19 cellular contexts compared by ENCODE assay signal in genomic region chr3:36697397-36698001, GRCh38.
DNase-seq lines count a peak whose midpoint lies in the region; ATAC-seq, FAIRE-seq and TF ChIP-seq lines count a peak whose summit lies in the region.
"Had no signal": no experiment of that assay in that cellular context is flagged by ENCODE, and none has a peak within 500 bp of the region (broad histone marks: within the 10 kb centered on the region; RNA-seq: fewer than 3 reads in every experiment).

No MANE protein-coding gene starts in this region.

- H2BK120ac ChIP-seq in H1 (replicated peaks; ENCODE audit: low read depth, low read length): no peak overlapping the region

- no peak overlapping the region for H3K56ac ChIP-seq in H1 (replicated peaks; ENCODE audit: insufficient read length, low read depth, low read length)

- H3K18ac ChIP-seq in H1 (ENCODE audit: extremely low read depth, low read length): no peak overlapping the region

- no peak for TF ChIP-seq POLR2A in H1 (IDR thresholded peaks at IDR 0.05; ENCODE audit: control extremely low read depth in 1 of 2, low read depth in 2 of 2, low read length in 2 of 2)

- no peaks in the 10 kb centered on the region for H3K27me3 ChIP-seq in A673 (replicated peaks; ENCODE audit: insufficient read depth, low read depth, low read length, poor library complexity)
- no peaks in the 10 kb centered on the region for H3K27me3 ChIP-seq in PC-3 (ENCODE audit: low read length)
- no peaks in the 10 kb centered on the region for H3K27me3 ChIP-seq in H1 (replicated peaks in 1 of 4; ENCODE audit: control insufficient read depth in 3 of 4, extremely low read depth in 1 of 4, insufficient read depth in 3 of 4, low read length in 3 of 4)
- no peaks in the 10 kb centered on the region for H3K27me3 ChIP-seq in heart right ventricle
- H3K27me3 ChIP-seq: right atrium auricular region had no signal

- no peaks in the 10 kb centered on the region for H3K4me1 Mint-ChIP-seq in activated CD8-positive, alpha-beta T cell treated with anti-CD3 and anti-CD28 coated beads, Interleukin-2, amount 10 ng/mL, durations not matched to agents 7 days and 5 days (ENCODE audit: low read depth)
- H3K4me1 Mint-ChIP-seq: activated CD4-positive, alpha-beta T cell treated with anti-CD3 and anti-CD28 coated beads, Interleukin-2, amount 10 ng/mL, durations not matched to agents 7 days and 5 days had no signal

- WGBS in H1 (ENCODE audit: extremely low coverage in 1 of 2, insufficient coverage in 1 of 2, insufficient read length in 1 of 2, insufficient replicate concordance in 2 of 2, low coverage in 1 of 2, low lambda C conversion rate in 2 of 2, missing lambda C conversion rate in 1 of 2), 2 experiments: 83% methylated on average over 6 of the region's 6 CpGs; no CpG with 5 or more reads in 1 of the 2 experiments
- 80 to 83% methylated on average over 6 of the region's 6 CpGs for WGBS in heart right ventricle, 2 donors

- H3K9me3 Mint-ChIP-seq in activated CD8-positive, alpha-beta T cell treated with anti-CD3 and anti-CD28 coated beads, Interleukin-2, amount 10 ng/mL, durations not matched to agents 7 days and 5 days (ENCODE audit: insufficient read depth): no peaks in the 10 kb centered on the region
- H3K9me3 Mint-ChIP-seq: activated CD4-positive, alpha-beta T cell treated with anti-CD3 and anti-CD28 coated beads, Interleukin-2, amount 10 ng/mL, durations not matched to agents 7 days and 5 days; dendritic cell treated with granulocyte-macrophage colony-stimulating factor and Interleukin-4, amounts not matched to agents 40 ng/mL and 50 ng/mL, for 4 days; natural killer cell treated with Interleukin-12 subunit alpha and Interleukin-12 subunit beta and Interleukin-15 and Interleukin-18, amount 100 ng/mL, for 72 hours had no signal

- H3K36me3 Mint-ChIP-seq in activated CD8-positive, alpha-beta T cell treated with anti-CD3 and anti-CD28 coated beads, Interleukin-2, amount 10 ng/mL, durations not matched to agents 7 days and 5 days (ENCODE audit: low read depth): no peaks in the 10 kb centered on the region
- H3K36me3 Mint-ChIP-seq: natural killer cell treated with Interleukin-12 subunit alpha and Interleukin-12 subunit beta and Interleukin-15 and Interleukin-18, amount 100 ng/mL, for 72 hours had no signal

- H3K4me1 ChIP-seq in A673 (ENCODE audit: insufficient read depth, low read length, poor library complexity, severe bottlenecking) (no peaks in the 10 kb centered on the region), PC-3 (ENCODE audit: insufficient read depth, low read length) (peaks cover 20% of the 10 kb centered on the region), H1 (replicated peaks in 1 of 4; ENCODE audit: control insufficient read depth in 3 of 4, insufficient read depth in 4 of 4, low read length in 3 of 4) (peaks cover 0 to 3% (median under 1%) of the 10 kb centered on the region in 4 experiments; a peak in 1 of 7 replicates), heart right ventricle (no peaks in the 10 kb centered on the region)
- H3K4me1 ChIP-seq: lower lobe of right lung, right atrium auricular region had no signal

- no peak overlapping the region for H2AK5ac ChIP-seq in H1 (ENCODE audit: low read depth, low read length)

- H3K4me3 ChIP-seq in A673 (ENCODE audit: low read depth, low read length, poor library complexity, severe bottlenecking) (no peak overlapping the region), PC-3 (ENCODE audit: low read length) (no peak overlapping the region), H1 (ENCODE audit: extremely low read depth in 1 of 4, insufficient read depth in 2 of 4, low read depth in 3 of 4, low read length in 4 of 4) (no peak overlapping the region), heart right ventricle (no peak overlapping the region)
- H3K4me3 ChIP-seq: lower lobe of right lung, right atrium auricular region had no signal

- no peak overlapping the region for H3K23ac ChIP-seq in H1 (ENCODE audit: insufficient read length)

- no peak overlapping the region for H3K4ac ChIP-seq in H1 (replicated peaks; ENCODE audit: insufficient read length, low read depth, low read length)

- no peak overlapping the region for H3K4me2 ChIP-seq in PC-3 (ENCODE audit: low read length)
- H3K4me2 ChIP-seq in H1 (ENCODE audit: insufficient read depth in 1 of 2, low read depth in 2 of 2, low read length in 2 of 2): no peak overlapping the region

- TF ChIP-seq CTCF in A673 (conservative IDR thresholded peaks at IDR 0.05; ENCODE audit: low read depth, low read length) (0 out of 2 replicates have a peak, but pooled peaks have one; percentile 33), PC-3 (conservative IDR thresholded peaks at IDR 0.05; ENCODE audit: low read depth, low read length) (peak; percentile 52), H1 (IDR thresholded peaks at IDR 0.05; ENCODE audit: control extremely low read depth in 1 of 3, insufficient read depth in 1 of 3, low read depth in 1 of 3, low read length in 3 of 3) (peak; percentile 33 to 52 (median 34)), heart right ventricle (IDR thresholded peaks at IDR 0.05) (no peak)

- no peaks in the 10 kb centered on the region for H3K79me1 ChIP-seq in H1 (ENCODE audit: low read depth, low read length)

- H4K20me1 ChIP-seq in PC-3 (ENCODE audit: low read length): no peaks in the 10 kb centered on the region
- H4K20me1 ChIP-seq in H1 (replicated peaks in 1 of 2; ENCODE audit: control insufficient read depth in 1 of 2, insufficient read depth in 2 of 2, low read length in 2 of 2): no peaks in the 10 kb centered on the region

- no peaks in the 10 kb centered on the region for H3K23me2 ChIP-seq in H1 (ENCODE audit: low read depth, low read length)

- no peak overlapping the region for H3K9ac ChIP-seq in PC-3 (ENCODE audit: low read length)
- H3K9ac ChIP-seq in H1 (replicated peaks in 1 of 4; ENCODE audit: extremely low read depth in 1 of 4, low read depth in 3 of 4, low read length in 3 of 4): no peak overlapping the region

- no peaks in the 10 kb centered on the region for H3K9me3 ChIP-seq in A673 (ENCODE audit: low read depth, low read length, poor library complexity, severe bottlenecking)
- H3K9me3 ChIP-seq in PC-3 (ENCODE audit: low read length): no peaks in the 10 kb centered on the region
- H3K9me3 ChIP-seq in H1 (ENCODE audit: insufficient read depth in 2 of 2, low read depth in 1 of 2, low read length in 1 of 2): peaks cover 7 to 14% of the 10 kb centered on the region in 2 experiments; a peak in 2 of 4 replicates
- peaks cover 0 to 8% (median 0%) of the 10 kb centered on the region in 11 donors for H3K9me3 ChIP-seq in heart right ventricle
- H3K9me3 ChIP-seq: lower lobe of right lung, right atrium auricular region had no signal

- no peak overlapping the region for H3K4me3 Mint-ChIP-seq in activated CD8-positive, alpha-beta T cell treated with anti-CD3 and anti-CD28 coated beads, Interleukin-2, amount 10 ng/mL, durations not matched to agents 7 days and 5 days
- H3K4me3 Mint-ChIP-seq: activated CD4-positive, alpha-beta T cell treated with anti-CD3 and anti-CD28 coated beads, Interleukin-2, amount 10 ng/mL, durations not matched to agents 7 days and 5 days; dendritic cell treated with granulocyte-macrophage colony-stimulating factor and Interleukin-4, amounts not matched to agents 40 ng/mL and 50 ng/mL, for 4 days; natural killer cell treated with Interleukin-12 subunit alpha and Interleukin-12 subunit beta and Interleukin-15 and Interleukin-18, amount 100 ng/mL, for 72 hours had no signal

- no peak overlapping the region for H2BK5ac ChIP-seq in H1 (ENCODE audit: low read depth, low read length)

- no peak for TF ChIP-seq EP300 in H1 (IDR thresholded peaks at IDR 0.05; ENCODE audit: borderline replicate concordance in 1 of 2, low read depth in 2 of 2, low read length in 2 of 2)

- H3K27ac ChIP-seq in A673 (ENCODE audit: low read depth, low read length, poor library complexity, severe bottlenecking) (no peak overlapping the region), PC-3 (ENCODE audit: low read length) (no peak overlapping the region), H1 (ENCODE audit: low read depth, low read length) (no peak overlapping the region), heart right ventricle (no peak overlapping the region)
- H3K27ac ChIP-seq: lower lobe of right lung, right atrium auricular region had no signal

- BruUV-seq in A673 (replicated peaks; lab: Mats Ljungman, UMichigan) (no TSS peak), PC-3 (replicated peaks; lab: Mats Ljungman, UMichigan) (no TSS peak)

- no peak for FAIRE-seq in H1 (lab: Jason Lieb, UNC)
- FAIRE-seq: GM12892 had no signal

- peak; percentile 29 for DNase-seq in A673 (ENCODE audit: low spot score)
- DNase-seq in EH (ENCODE audit: low read depth): peak; percentile 39
- peak; percentile 49 for DNase-seq in PC-3
- no peak for DNase-seq in H1 (ENCODE audit: low read depth in 1 of 2, low spot score in 2 of 2)
- no peak for DNase-seq in activated CD8-positive, alpha-beta T cell treated with anti-CD3 and anti-CD28 coated beads, Interleukin-2, amount 10 ng/mL, durations not matched to agents 7 days and 5 days
- DNase-seq in heart right ventricle: no peak
- DNase-seq: activated CD4-positive, alpha-beta T cell treated with anti-CD3 and anti-CD28 coated beads, Interleukin-2, amount 10 ng/mL, durations not matched to agents 7 days and 5 days; anterior cingulate cortex; EL; lower lobe of right lung; NCI-H446 treated with DMSO at 0.1 percent for 48 hours; stimulated activated CD4-positive, alpha-beta T cell treated with anti-CD3 and anti-CD28 coated beads, Interleukin-1b, Interleukin-23, amount 100 ng/mL, for 48 hours; T-helper 2 cell had no signal

- TF ChIP-seq RAD21 in H1 (IDR thresholded peaks at IDR 0.05 in 1 of 2, conservative IDR thresholded peaks at IDR 0.05 in 1 of 2; ENCODE audit: low read depth in 2 of 2, low read length in 2 of 2): peak; percentile 65 to 68

- H3K36me3 ChIP-seq in A673 (ENCODE audit: insufficient read depth, low read length, poor library complexity, severe bottlenecking) (no peaks in the 10 kb centered on the region), PC-3 (ENCODE audit: low read depth, low read length) (no peaks in the 10 kb centered on the region), H1 (ENCODE audit: control insufficient read depth in 2 of 4, insufficient read depth in 4 of 4, low read length in 3 of 4) (no peaks in the 10 kb centered on the region), heart right ventricle (no peaks in the 10 kb centered on the region)
- H3K36me3 ChIP-seq: lower lobe of right lung, right atrium auricular region had no signal

- H2AFZ ChIP-seq in PC-3 (ENCODE audit: low read length) (no peak overlapping the region), H1 (ENCODE audit: low read length) (no peak overlapping the region)

- H2BK15ac ChIP-seq in H1 (ENCODE audit: low read length): no peak overlapping the region

- no peak overlapping the region for H3K27ac Mint-ChIP-seq in activated CD8-positive, alpha-beta T cell treated with anti-CD3 and anti-CD28 coated beads, Interleukin-2, amount 10 ng/mL, durations not matched to agents 7 days and 5 days
- H3K27ac Mint-ChIP-seq: activated CD4-positive, alpha-beta T cell treated with anti-CD3 and anti-CD28 coated beads, Interleukin-2, amount 10 ng/mL, durations not matched to agents 7 days and 5 days; dendritic cell treated with granulocyte-macrophage colony-stimulating factor and Interleukin-4, amounts not matched to agents 40 ng/mL and 50 ng/mL, for 4 days; natural killer cell treated with Interleukin-12 subunit alpha and Interleukin-12 subunit beta and Interleukin-15 and Interleukin-18, amount 100 ng/mL, for 72 hours had no signal

- CTCF ChIA-PET in A673 (lab: Charles Lee): interaction anchor here (0.6 kb wide), 1 partner anchor 253 kb away, joined by 4 read pairs; no protein-coding TSS in a partner anchor
- CTCF ChIA-PET in PC-3 (lab: Charles Lee): no interaction called here
- CTCF ChIA-PET in H1 (lab: Charles Lee; ENCODE audit: partially characterized antibody): interaction anchor here (0.6 to 2.3 kb wide), 11 partner anchors 9 to 732 kb away, joined by 3 to 22 read pairs (median 3); no protein-coding TSS in a partner anchor
- CTCF ChIA-PET in activated CD8-positive, alpha-beta T cell treated with anti-CD3 and anti-CD28 coated beads, Interleukin-2, amount 10 ng/mL, durations not matched to agents 7 days and 5 days (lab: Charles Lee): interaction anchor here (1.3 kb wide), 1 partner anchor 732 kb away, joined by 3 read pairs; no protein-coding TSS in a partner anchor

- H2BK12ac ChIP-seq in H1 (ENCODE audit: low read depth, low read length): no peak overlapping the region

- no peak overlapping the region for H4K8ac ChIP-seq in H1 (ENCODE audit: extremely low read depth, insufficient read depth, low read length)

- no peaks in the 10 kb centered on the region for H3F3A ChIP-seq in PC-3 (ENCODE audit: low read length, unreplicated experiment)

- no peaks in the 10 kb centered on the region for H3K9me2 ChIP-seq in PC-3 (replicated peaks; ENCODE audit: low read length)

- H2BK20ac ChIP-seq in H1 (ENCODE audit: low read length): no peak overlapping the region

- no peak overlapping the region for H4K5ac ChIP-seq in H1 (ENCODE audit: insufficient read length, low read depth, low read length)

- H3K14ac ChIP-seq in H1 (ENCODE audit: insufficient read length): no peak overlapping the region

- H3K79me2 ChIP-seq in PC-3 (ENCODE audit: low read length) (no peaks in the 10 kb centered on the region), H1 (ENCODE audit: control insufficient read depth in 1 of 2, insufficient read depth in 2 of 2, low read length in 2 of 2) (no peaks in the 10 kb centered on the region)

- POLR2A ChIA-PET in A673 (lab: Charles Lee; ENCODE audit: low non-redundant PET): no interaction called here
- POLR2A ChIA-PET in PC-3 (lab: Charles Lee; ENCODE audit: unreplicated experiment): no interaction called here
- POLR2A ChIA-PET in H1 (lab: Charles Lee; ENCODE audit: partially characterized antibody): no interaction called here
- POLR2A ChIA-PET in activated CD8-positive, alpha-beta T cell treated with anti-CD3 and anti-CD28 coated beads, Interleukin-2, amount 10 ng/mL, durations not matched to agents 7 days and 5 days (lab: Charles Lee): no interaction called here

- no peaks in the 10 kb centered on the region for H3K27me3 Mint-ChIP-seq in activated CD8-positive, alpha-beta T cell treated with anti-CD3 and anti-CD28 coated beads, Interleukin-2, amount 10 ng/mL, durations not matched to agents 7 days and 5 days (ENCODE audit: low read depth)
- H3K27me3 Mint-ChIP-seq: dendritic cell treated with granulocyte-macrophage colony-stimulating factor and Interleukin-4, amounts not matched to agents 40 ng/mL and 50 ng/mL, for 4 days had no signal

- no peak overlapping the region for H4K91ac ChIP-seq in H1 (replicated peaks; ENCODE audit: insufficient read length, low read length)

- ATAC-seq in PC-3 (0 out of 2 replicates have a peak, but pooled peaks have one; percentile 23), GM19455 (IDR thresholded peaks at IDR 0.05; ENCODE audit: unreplicated experiment) (no peak), heart right ventricle (no peak), HG02981 (IDR thresholded peaks at IDR 0.05; ENCODE audit: unreplicated experiment) (no peak)
- ATAC-seq in activated CD8-positive, alpha-beta T cell treated with anti-CD3 and anti-CD28 coated beads, Interleukin-2, amount 10 ng/mL, durations not matched to agents 7 days and 5 days: no peak
- ATAC-seq: lower lobe of right lung; natural killer cell treated with Interleukin-12 subunit alpha and Interleukin-12 subunit beta and Interleukin-15 and Interleukin-18, amount 100 ng/mL, for 72 hours had no signal

- intact Hi-C loops in A673 (cut with micrococcal nuclease; ENCODE audit: unreplicated experiment): loop anchor here (5.0 kb wide), 1 partner anchor 105 kb away; no protein-coding TSS in a partner anchor
- intact Hi-C loops in PC-3 (cut with micrococcal nuclease): no loop called here
- intact Hi-C loops in heart right ventricle (cut with DNase I): no loop called here

Comparison
In these comparisons a context has a peak if more than half of its experiments do, and no peak if none do; other contexts are left out.
1. DNase-seq: peak in A673 (single experiment), EH (single experiment) and PC-3 (single experiment); none in H1 (0 of 2), activated CD8-positive, alpha-beta T cell treated with anti-CD3 and anti-CD28 coated beads, Interleukin-2, amount 10 ng/mL, durations not matched to agents 7 days and 5 days (single experiment) and heart right ventricle (0 of 2).
2. CTCF ChIP-seq: peak in A673 (single experiment), PC-3 (single experiment) and H1 (3 of 3); none in heart right ventricle (0 of 9).